ENCODE assay signal across 16 cellular contexts in the genomic region with DNA sequence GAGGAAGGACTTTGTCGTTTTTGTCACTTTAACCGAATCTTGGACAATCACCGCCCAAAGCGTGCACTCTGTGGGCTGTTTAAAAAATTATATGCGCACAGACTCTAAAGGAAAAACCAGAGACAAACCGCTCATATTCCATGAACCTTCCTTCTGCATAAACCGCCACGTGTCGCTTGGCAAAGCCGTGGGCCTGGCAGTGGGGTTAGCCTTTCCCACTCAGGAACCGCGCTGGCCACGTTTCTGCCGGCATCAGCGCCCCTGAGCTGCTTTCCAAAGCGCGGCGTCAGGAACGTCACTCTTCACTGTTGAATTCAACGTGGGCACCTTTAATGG. TPM values are rescaled to one million over a fixed set of nuclear protein-coding genes. Genes with fewer than 3 reads are reported as not detected.
DNase-seq lines count a peak whose midpoint lies in the region; ATAC-seq, FAIRE-seq and TF ChIP-seq lines count a peak whose summit lies in the region.
"Had no signal": no experiment of that assay in that cellular context is flagged by ENCODE, and none has a peak within 500 bp of the region (broad histone marks: within the 10 kb centered on the region; RNA-seq: fewer than 3 reads in every experiment).

No MANE protein-coding gene starts in this region.

- 54% methylated on average over 20 of the region's 20 CpGs for WGBS in SK-N-SH (ENCODE audit: low lambda C conversion rate)

- TF ChIP-seq CTCF in SK-N-SH (IDR thresholded peaks at IDR 0.05) (no peak), kidney (IDR thresholded peaks at IDR 0.05; ENCODE audit: borderline replicate concordance, extremely low read depth, insufficient read depth) (no peak), progenitor cell of endocrine pancreas (IDR thresholded peaks at IDR 0.05; ENCODE audit: unreplicated experiment) (no peak)

- ATAC-seq in SK-N-SH treated with all-trans-retinoic acid at 6 μM for 48 hours (peak; percentile 8; the same call in 2 of the 3 replicates), GM21786 (IDR thresholded peaks at IDR 0.05; ENCODE audit: unreplicated experiment) (no peak)

- no peak for FAIRE-seq in kidney (lab: Jason Lieb, UNC)
- FAIRE-seq: GM12891 had no signal

- H3K27me3 Mint-ChIP-seq in progenitor cell of endocrine pancreas, result peaks cover 11% of the 10 kb centered on the region

- intact Hi-C loops in kidney (cut with DNase I), result loop anchor here (10.0 kb wide), 1 partner anchor 502 kb away; no protein-coding TSS in a partner anchor

- H3K9me3 ChIP-seq in SK-N-SH (no peaks in the 10 kb centered on the region), NT2/D1 (ENCODE audit: insufficient read depth, low read length) (no peaks in the 10 kb centered on the region), kidney (ENCODE audit: control insufficient read depth in 1 of 2, low read length in 2 of 2) (no peaks in the 10 kb centered on the region)
- H3K9me3 ChIP-seq: BLaER1 treated with 17β-estradiol and CSF1 and Interleukin-3, amounts not matched to agents 10 nM and 100 nM had no signal

- peaks cover 0 to 27% of the 10 kb centered on the region in 2 experiments; a peak in 1 of 4 replicates for H3K4me1 ChIP-seq in SK-N-SH (ENCODE audit: control insufficient read depth in 1 of 2, insufficient read depth in 2 of 2, low read depth in 1 of 2, low read length in 1 of 2)
- peaks cover 22% of the 10 kb centered on the region for H3K4me1 ChIP-seq in NT2/D1 (ENCODE audit: insufficient read depth, insufficient read length)
- H3K4me1 ChIP-seq in kidney (ENCODE audit: control insufficient read depth in 1 of 2, insufficient read depth in 1 of 2, low read depth in 1 of 2, low read length in 2 of 2), result peaks cover 0 to 10% of the 10 kb centered on the region in 2 donors

- no peak overlapping the region for H2AFZ ChIP-seq in SK-N-SH (ENCODE audit: low read depth)

- no peaks in the 10 kb centered on the region for H3F3A ChIP-seq in SK-N-SH (replicated peaks; ENCODE audit: insufficient read depth)

- H3K27ac ChIP-seq in SK-N-SH (ENCODE audit: low read depth in 2 of 2, low read length in 1 of 2), result no peak overlapping the region
- H3K27ac ChIP-seq in kidney (ENCODE audit: low read depth in 2 of 2, low read length in 2 of 2), result no peak overlapping the region
- H3K27ac ChIP-seq: 22Rv1; BLaER1 treated with 17β-estradiol and CSF1 and Interleukin-3, amounts not matched to agents 10 nM and 100 nM had no signal

- POLR2A ChIA-PET in SK-N-SH (lab: Yijun Ruan, JAX), result interaction anchor here (0.5 to 3.0 kb wide), 7 partner anchors 13 to 541 kb away, joined by 3 to 11 read pairs (median 5); no protein-coding TSS in a partner anchor

- no peaks in the 10 kb centered on the region for H3K79me2 ChIP-seq in SK-N-SH (ENCODE audit: insufficient read depth)

- H3K4me1 Mint-ChIP-seq in progenitor cell of endocrine pancreas (ENCODE audit: low read depth), result peaks cover 10% of the 10 kb centered on the region
- H3K4me1 Mint-ChIP-seq: CD4-positive, CD25-positive, alpha-beta regulatory T cell had no signal

- no peaks in the 10 kb centered on the region for H3K36me3 ChIP-seq in SK-N-SH (replicated peaks in 1 of 2; ENCODE audit: control insufficient read depth in 1 of 2, insufficient read depth in 2 of 2, low read length in 1 of 2)
- no peaks in the 10 kb centered on the region for H3K36me3 ChIP-seq in NT2/D1 (ENCODE audit: insufficient read depth, insufficient read length, low read length)
- H3K36me3 ChIP-seq in kidney (ENCODE audit: control insufficient read depth in 1 of 2, insufficient read depth in 2 of 2, low read length in 2 of 2), result no peaks in the 10 kb centered on the region
- H3K36me3 ChIP-seq: BLaER1 treated with 17β-estradiol and CSF1 and Interleukin-3, amounts not matched to agents 10 nM and 100 nM had no signal

- no peaks in the 10 kb centered on the region for H3K9me3 Mint-ChIP-seq in progenitor cell of endocrine pancreas (ENCODE audit: low read depth)
- H3K9me3 Mint-ChIP-seq: CD4-positive, CD25-positive, alpha-beta regulatory T cell had no signal

- no peaks in the 10 kb centered on the region for H3K9me2 ChIP-seq in SK-N-SH

- no peak overlapping the region for H3K4me2 ChIP-seq in SK-N-SH

- H3K36me3 Mint-ChIP-seq in progenitor cell of endocrine pancreas (ENCODE audit: insufficient read depth), result no peaks in the 10 kb centered on the region
- H3K36me3 Mint-ChIP-seq: CD4-positive, CD25-positive, alpha-beta regulatory T cell had no signal

- no peaks in the 10 kb centered on the region for H4K20me1 ChIP-seq in SK-N-SH (ENCODE audit: insufficient read depth)

- no peaks in the 10 kb centered on the region for H3K27me3 ChIP-seq in SK-N-SH (ENCODE audit: insufficient read depth)
- H3K27me3 ChIP-seq in NT2/D1 (ENCODE audit: insufficient read depth, insufficient read length), result peaks cover 19% of the 10 kb centered on the region
- H3K27me3 ChIP-seq: BLaER1 treated with 17β-estradiol and CSF1 and Interleukin-3, amounts not matched to agents 10 nM and 100 nM had no signal

- CTCF ChIA-PET in SK-N-SH (lab: Yijun Ruan, JAX), result interaction anchor here (0.6 to 9.9 kb wide), 105 partner anchors 12 to 545 kb away, joined by 3 to 277 read pairs (median 5); a partner anchor contains a TSS

- TF ChIP-seq EP300 in SK-N-SH (IDR thresholded peaks at IDR 0.05; ENCODE audit: borderline replicate concordance in 1 of 2, low read depth in 1 of 2, low read length in 1 of 2), result no peak

- no peak for TF ChIP-seq RAD21 in SK-N-SH (IDR thresholded peaks at IDR 0.05; ENCODE audit: low read length)

- H3K27ac Mint-ChIP-seq in progenitor cell of endocrine pancreas, result peak overlapping the region; percentile 53
- H3K27ac Mint-ChIP-seq: CD4-positive, CD25-positive, alpha-beta regulatory T cell had no signal

- DNase-seq in SK-N-SH, result no peak
- no peak for DNase-seq in NT2/D1 (ENCODE audit: low read depth, low spot score)
- DNase-seq in kidney, result peak; percentile 55
- no peak for DNase-seq in progenitor cell of endocrine pancreas (ENCODE audit: low spot score, unreplicated experiment)
- DNase-seq in HK-2 (ENCODE audit: unreplicated experiment), result no peak
- DNase-seq in NCI-H82 (lab: John Stamatoyannopoulos, UW), result no peak
- DNase-seq: DMS 273 treated with DMSO at 0.1 percent for 48 hours had no signal

- peak overlapping the region in 1 of 2 experiments; percentile 25; a peak in 1 of 4 replicates for H3K4me3 ChIP-seq in SK-N-SH (ENCODE audit: low read depth in 2 of 2, low read length in 1 of 2)
- H3K4me3 ChIP-seq in NT2/D1 (ENCODE audit: insufficient read length, low read depth), result no peak overlapping the region
- no peak overlapping the region for H3K4me3 ChIP-seq in kidney (ENCODE audit: low read length in 2 of 2)
- H3K4me3 ChIP-seq: BLaER1 treated with 17β-estradiol and CSF1 and Interleukin-3, amounts not matched to agents 10 nM and 100 nM had no signal

- no peak overlapping the region for H3K4me3 Mint-ChIP-seq in progenitor cell of endocrine pancreas (ENCODE audit: low read depth)
- H3K4me3 Mint-ChIP-seq: CD4-positive, CD25-positive, alpha-beta regulatory T cell had no signal

- no peak overlapping the region for H3K9ac ChIP-seq in SK-N-SH
- peak overlapping the region; percentile 11 for H3K9ac ChIP-seq in NT2/D1 (ENCODE audit: insufficient read length, low read depth)
- H3K9ac ChIP-seq in kidney (ENCODE audit: low read length in 2 of 2), result no peak overlapping the region
- H3K9ac ChIP-seq: BLaER1 treated with 17β-estradiol and CSF1 and Interleukin-3, amounts not matched to agents 10 nM and 100 nM had no signal

TF ChIP-seq in SK-N-SH treated with all-trans-retinoic acid at 6 μM for 48 hours, 23 proteins besides CTCF, POLR2A, EP300 and RAD21 (continues in another document):
- no peak for TF ChIP-seq ISL1 (CRISPR knock-in tag; IDR thresholded peaks at IDR 0.05)
- no peak for TF ChIP-seq RARB (CRISPR knock-in tag; IDR thresholded peaks at IDR 0.05)
- no peak for TF ChIP-seq GLIS3 (CRISPR knock-in tag; IDR thresholded peaks at IDR 0.05)

TF ChIP-seq in SK-N-SH, 30 proteins besides CTCF, POLR2A, EP300 and RAD21 (continues in another document):
- TF ChIP-seq POLR2AphosphoS5 (IDR thresholded peaks at IDR 0.05; ENCODE audit: low read depth, low read length) (no peak), GATA2 (CRISPR knock-in tag; IDR thresholded peaks at IDR 0.05) (no peak)

RNA-seq across cellular contexts. Expression of a gene that starts 22.8 kb away (rescaled TPM):
- polyA plus RNA-seq in SK-N-SH (2012; rRNA removed) (not detected in 2 replicates), kidney (ENCODE audit: insufficient read depth, low read depth, low replicate concordance) (not detected)
- polyA plus RNA-seq in SK-N-SH (2012; cell fraction: cytosol; rRNA removed), result not detected in 2 replicates
- not detected in 2 replicates for polyA plus RNA-seq in SK-N-SH (2012; cell fraction: nucleus; rRNA removed)
- total RNA-seq in kidney (not detected), progenitor cell of endocrine pancreas (not detected in 2 replicates)
- total RNA-seq: Calu3; CD4-positive, CD25-positive, alpha-beta regulatory T cell; G401; HT1080 had no signal
- polyA plus RNA-seq: CD4-positive, CD25-positive, alpha-beta regulatory T cell had no signal

RNA-seq across cellular contexts. Expression of a gene that starts 30.5 kb away (rescaled TPM):
- polyA plus RNA-seq in SK-N-SH (2012; rRNA removed) (not detected in 2 replicates), kidney (ENCODE audit: insufficient read depth, low read depth, low replicate concordance) (not detected)
- polyA plus RNA-seq in SK-N-SH (2012; cell fraction: cytosol; rRNA removed), result not detected in 2 replicates
- not detected in 2 replicates for polyA plus RNA-seq in SK-N-SH (2012; cell fraction: nucleus; rRNA removed)
- total RNA-seq in kidney (not detected), progenitor cell of endocrine pancreas (not detected in 2 replicates)
- total RNA-seq: Calu3; CD4-positive, CD25-positive, alpha-beta regulatory T cell; G401; HT1080 had no signal
- polyA plus RNA-seq: CD4-positive, CD25-positive, alpha-beta regulatory T cell had no signal

RNA-seq across cellular contexts. Expression of a gene that starts 44.1 kb away (rescaled TPM):
- polyA plus RNA-seq in SK-N-SH (2012; rRNA removed), result not detected in 2 replicates
- polyA plus RNA-seq in SK-N-SH (2012; cell fraction: cytosol; rRNA removed), result not detected in 2 replicates
- polyA plus RNA-seq in SK-N-SH (2012; cell fraction: nucleus; rRNA removed), result not detected in 2 replicates
- not detected for total RNA-seq in kidney
- polyA plus RNA-seq in kidney (ENCODE audit: insufficient read depth, low read depth, low replicate concordance), result not detected
- total RNA-seq in progenitor cell of endocrine pancreas, result not detected in 2 replicates
- total RNA-seq: Calu3; CD4-positive, CD25-positive, alpha-beta regulatory T cell; G401; HT1080 had no signal
- polyA plus RNA-seq: CD4-positive, CD25-positive, alpha-beta regulatory T cell had no signal

RNA-seq across cellular contexts. Expression of a gene that starts 44.6 kb away (rescaled TPM):
- not detected in 2 replicates for polyA plus RNA-seq in SK-N-SH (2012; rRNA removed)
- polyA plus RNA-seq in SK-N-SH (2012; cell fraction: cytosol; rRNA removed), result not detected in 2 replicates
- polyA plus RNA-seq in SK-N-SH (2012; cell fraction: nucleus; rRNA removed), result not detected in 2 replicates
- not detected for total RNA-seq in kidney
- polyA plus RNA-seq in kidney (ENCODE audit: insufficient read depth, low read depth, low replicate concordance), result not detected
- total RNA-seq in progenitor cell of endocrine pancreas, result not detected in 2 replicates
- total RNA-seq: Calu3; CD4-positive, CD25-positive, alpha-beta regulatory T cell; G401; HT1080 had no signal
- polyA plus RNA-seq: CD4-positive, CD25-positive, alpha-beta regulatory T cell had no signal

RNA-seq across cellular contexts. Expression of a gene that starts 54.3 kb away (rescaled TPM):
- not detected in 2 replicates for polyA plus RNA-seq in SK-N-SH (2012; rRNA removed)
- polyA plus RNA-seq in SK-N-SH (2012; cell fraction: cytosol; rRNA removed), result not detected in 2 replicates
- polyA plus RNA-seq in SK-N-SH (2012; cell fraction: nucleus; rRNA removed), result not detected in 2 replicates
- total RNA-seq in kidney, result not detected
- not detected for polyA plus RNA-seq in kidney (ENCODE audit: insufficient read depth, low read depth, low replicate concordance)
- not detected in 2 replicates for total RNA-seq in progenitor cell of endocrine pancreas
- total RNA-seq: Calu3, G401, HT1080 had no signal
- polyA plus RNA-seq: CD4-positive, CD25-positive, alpha-beta regulatory T cell had no signal
